9 cellular contexts compared by ENCODE assay signal in the genomic region with DNA sequence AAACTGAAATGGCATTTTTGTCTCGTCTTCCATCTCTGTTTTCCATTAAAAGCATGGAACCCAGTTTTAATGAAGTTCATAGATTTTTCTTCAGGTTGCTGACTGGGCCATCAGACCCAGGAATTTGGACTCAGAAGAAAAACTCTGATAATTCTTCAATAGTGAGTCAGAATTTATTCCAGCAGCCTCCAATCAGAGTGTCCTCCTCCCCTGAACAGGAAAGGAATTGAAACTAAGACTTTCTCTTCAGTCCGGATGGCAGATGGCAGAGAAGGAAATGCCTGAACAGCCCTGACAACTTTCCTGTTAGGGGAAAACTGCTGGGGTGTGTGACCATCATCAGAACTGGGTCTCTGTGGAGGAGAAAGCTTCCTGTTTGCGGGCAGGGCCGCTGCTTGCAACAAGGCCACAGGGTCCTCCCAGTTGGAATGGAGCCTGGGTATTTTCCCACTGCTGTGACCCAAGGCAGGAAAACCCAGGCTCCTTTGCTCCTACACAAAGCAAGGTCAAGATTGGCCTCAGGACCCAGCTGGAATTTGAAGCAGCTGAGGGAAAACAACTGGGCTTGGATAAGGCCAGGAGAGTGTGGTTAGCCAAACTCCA. TPM values are rescaled to one million over a fixed set of nuclear protein-coding genes. Genes with fewer than 3 reads are reported as not detected.
DNase-seq lines count a peak whose midpoint lies in the region; ATAC-seq lines count a peak whose summit lies in the region.
"Had no signal": no experiment of that assay in that cellular context is flagged by ENCODE, and none has a peak within 500 bp of the region (broad histone marks: within the 10 kb centered on the region; RNA-seq: fewer than 3 reads in every experiment).

No MANE protein-coding gene starts in this region.

- H2AK5ac ChIP-seq in mesenchymal stem cell (ENCODE audit: low read length, severe bottlenecking) = no peak overlapping the region

- peak overlapping the region in 1 of 2 experiments; percentile 54 for H3K4me3 ChIP-seq in mesenchymal stem cell (ENCODE audit: insufficient read depth in 1 of 2, low read depth in 1 of 2, low read length in 2 of 2)
- no peak overlapping the region for H3K4me3 ChIP-seq in aorta (ENCODE audit: low read length in 2 of 2)

- H4K91ac ChIP-seq in mesenchymal stem cell (ENCODE audit: low read length) = peak overlapping the region; percentile 21

- no peaks in the 10 kb centered on the region for H3K36me3 Mint-ChIP-seq in activated T-cell treated with anti-CD3 and anti-CD28 coated beads, Interleukin-2, amount 50 U/mL, for 72 hours (ENCODE audit: insufficient read depth in 2 of 2)

- H3K36me3 ChIP-seq in mesenchymal stem cell (ENCODE audit: control insufficient read depth in 1 of 2, insufficient read depth in 2 of 2, low read depth in 1 of 2, low read length in 2 of 2) = no peaks in the 10 kb centered on the region
- no peaks in the 10 kb centered on the region for H3K36me3 ChIP-seq in aorta (ENCODE audit: control insufficient read depth in 1 of 2, insufficient read depth in 2 of 2, low read length in 1 of 2)

- H3K27ac ChIP-seq in mesenchymal stem cell (ENCODE audit: low read length, poor library complexity, severe bottlenecking) (peak overlapping the region; percentile 92), aorta (ENCODE audit: low read depth in 1 of 2, low read length in 2 of 2) (peak overlapping the region; percentile 89 to 94)
- H3K27ac ChIP-seq: 22Rv1 had no signal

- H3K27me3 Mint-ChIP-seq in activated T-cell treated with anti-CD3 and anti-CD28 coated beads, Interleukin-2, amount 50 U/mL, for 72 hours (ENCODE audit: low read depth) = peaks cover 11% of the 10 kb centered on the region

- peak overlapping the region in 1 of 2 experiments; percentile 15 for H3K4ac ChIP-seq in mesenchymal stem cell (ENCODE audit: low read depth in 1 of 2, low read length in 2 of 2)

- H3K4me3 Mint-ChIP-seq in activated T-cell treated with anti-CD3 and anti-CD28 coated beads, Interleukin-2, amount 50 U/mL, for 72 hours = no peak overlapping the region

- H3K4me1 Mint-ChIP-seq in activated T-cell treated with anti-CD3 and anti-CD28 coated beads, Interleukin-2, amount 50 U/mL, for 72 hours (ENCODE audit: low read depth) = peaks cover 3% of the 10 kb centered on the region

- DNase-seq in DMS 273 (lab: John Stamatoyannopoulos, UW; ENCODE audit: unreplicated experiment) (peak; percentile 21), DMS 273 treated with DMSO at 0.1 percent for 48 hours (lab: John Stamatoyannopoulos, UW) (no peak), dedifferentiated amniotic fluid mesenchymal stem cell (ENCODE audit: extremely low spot score) (peak; percentile 81), mesenchymal stem cell (peak; percentile 85), aorta (peak; percentile 87 to 88)
- no peak for DNase-seq in activated T-cell treated with anti-CD3 and anti-CD28 coated beads, Interleukin-2, amount 50 U/mL, for 72 hours
- no peak for DNase-seq in stimulated activated CD4-positive, alpha-beta T cell treated with anti-CD3 and anti-CD28 coated beads, Interleukin-2, amount 100 ng/mL, for 48 hours

- H3K4me2 ChIP-seq in mesenchymal stem cell (ENCODE audit: low read length, poor library complexity, severe bottlenecking) = peak overlapping the region; percentile 27

- H2BK120ac ChIP-seq in mesenchymal stem cell (ENCODE audit: low read depth, low read length) = peak overlapping the region; percentile 75

- H3K23ac ChIP-seq in mesenchymal stem cell (ENCODE audit: low read length in 2 of 2) = no peak overlapping the region

- ATAC-seq in aorta (ENCODE audit: low FRiP score) (peak; percentile 75), HG03439 (IDR thresholded peaks at IDR 0.05; ENCODE audit: unreplicated experiment) (no peak)
- no peak for ATAC-seq in activated T-cell treated with anti-CD3 and anti-CD28 coated beads, Interleukin-2, amount 50 U/mL, for 72 hours (replicated peaks in 1 of 2)

- H2AFZ ChIP-seq in mesenchymal stem cell (ENCODE audit: low read depth, low read length) = peak overlapping the region; percentile 73

- peak overlapping the region; percentile 5 for H2BK5ac ChIP-seq in mesenchymal stem cell (ENCODE audit: low read depth, low read length, poor library complexity, severe bottlenecking)

- peak overlapping the region; percentile 74 for H2BK15ac ChIP-seq in mesenchymal stem cell (ENCODE audit: low read depth, poor library complexity, severe bottlenecking)

- peak overlapping the region; percentile 95 for H4K8ac ChIP-seq in mesenchymal stem cell (ENCODE audit: low read length)

- peak overlapping the region; percentile 87 for H3K9ac ChIP-seq in mesenchymal stem cell (ENCODE audit: low read length)

- intact Hi-C loops in aorta (cut with DNase I) = loop anchor here (1.0 to 2.0 kb wide), 2 partner anchors 73 to 75 kb away; no protein-coding TSS in a partner anchor

- H3K27ac Mint-ChIP-seq in activated T-cell treated with anti-CD3 and anti-CD28 coated beads, Interleukin-2, amount 50 U/mL, for 72 hours = no peak overlapping the region

- no peaks in the 10 kb centered on the region for H3K27me3 ChIP-seq in mesenchymal stem cell (ENCODE audit: control insufficient read depth in 1 of 2, insufficient read depth in 1 of 2, low read length in 2 of 2)
- no peaks in the 10 kb centered on the region for H3K27me3 ChIP-seq in aorta (ENCODE audit: control insufficient read depth in 1 of 2, insufficient read depth in 2 of 2, low read length in 1 of 2)

- WGBS in mesenchymal stem cell = 56% methylated on average over 4 of the region's 4 CpGs
- 4 to 10% methylated on average over 4 of the region's 4 CpGs for WGBS in aorta, 2 donors

- no peaks in the 10 kb centered on the region for H3K9me3 Mint-ChIP-seq in activated T-cell treated with anti-CD3 and anti-CD28 coated beads, Interleukin-2, amount 50 U/mL, for 72 hours

- no peak overlapping the region for H2BK12ac ChIP-seq in mesenchymal stem cell (ENCODE audit: low read length in 2 of 2)

- no peak overlapping the region for H3K14ac ChIP-seq in mesenchymal stem cell (ENCODE audit: low read length in 2 of 2)

- peaks cover 10% of the 10 kb centered on the region for H3K4me1 ChIP-seq in mesenchymal stem cell (ENCODE audit: control insufficient read depth, insufficient read depth, low read depth, low read length)
- peaks cover 0 to 18% of the 10 kb centered on the region in 2 donors for H3K4me1 ChIP-seq in aorta (ENCODE audit: control insufficient read depth in 1 of 2, insufficient read depth in 2 of 2, low read length in 2 of 2)

- no peaks in the 10 kb centered on the region for H3K9me3 ChIP-seq in mesenchymal stem cell (ENCODE audit: control insufficient read depth, low read length)
- no peaks in the 10 kb centered on the region for H3K9me3 ChIP-seq in aorta (ENCODE audit: control insufficient read depth, low read length)

- H3K79me1 ChIP-seq in mesenchymal stem cell (replicated peaks; ENCODE audit: low read length, poor library complexity, severe bottlenecking) = no peaks in the 10 kb centered on the region

- peak overlapping the region; percentile 82 to 88 for H3K18ac ChIP-seq in mesenchymal stem cell (ENCODE audit: low read depth in 1 of 2, low read length in 2 of 2)

RNA-seq across cellular contexts. Expression of a gene that starts 20.7 kb away (rescaled TPM):
- polyA plus RNA-seq in mesenchymal stem cell (2013, experiment 1 of 2) = 0.10 TPM
- polyA plus RNA-seq in mesenchymal stem cell (2013, experiment 2 of 2) = 0.10 TPM
- 100 to 1,000 TPM in 1 of 2 donors, 10 to 100 TPM in 1; 61.4 to 195 TPM for total RNA-seq in aorta
- polyA plus RNA-seq in aorta = 10 to 100 TPM; 10.5 to 16.5 TPM
- under 1 TPM; 0.05 to 0.09 TPM for total RNA-seq in activated T-cell treated with anti-CD3 and anti-CD28 coated beads, Interleukin-2, amount 50 U/mL, for 72 hours

Comparison
In these comparisons a context has a peak if more than half of its experiments do, and no peak if none do; other contexts are left out.
1. DNase-seq: peak in DMS 273 (single experiment), dedifferentiated amniotic fluid mesenchymal stem cell (single experiment), mesenchymal stem cell (single experiment) and aorta (2 of 2); none in DMS 273 treated with DMSO at 0.1 percent for 48 hours (single experiment), activated T-cell treated with anti-CD3 and anti-CD28 coated beads, Interleukin-2, amount 50 U/mL, for 72 hours (0 of 2) and stimulated activated CD4-positive, alpha-beta T cell treated with anti-CD3 and anti-CD28 coated beads, Interleukin-2, amount 100 ng/mL, for 48 hours (0 of 2).
2. RNA of a gene that starts 20.7 kb away (total RNA-seq): 61.4 to 195 TPM in aorta; 0.05 to 0.09 TPM in activated T-cell treated with anti-CD3 and anti-CD28 coated beads, Interleukin-2, amount 50 U/mL, for 72 hours; every median in the first group is over 10 times any median in the second.